8 cellular contexts compared by ENCODE assay signal in the genomic region with DNA sequence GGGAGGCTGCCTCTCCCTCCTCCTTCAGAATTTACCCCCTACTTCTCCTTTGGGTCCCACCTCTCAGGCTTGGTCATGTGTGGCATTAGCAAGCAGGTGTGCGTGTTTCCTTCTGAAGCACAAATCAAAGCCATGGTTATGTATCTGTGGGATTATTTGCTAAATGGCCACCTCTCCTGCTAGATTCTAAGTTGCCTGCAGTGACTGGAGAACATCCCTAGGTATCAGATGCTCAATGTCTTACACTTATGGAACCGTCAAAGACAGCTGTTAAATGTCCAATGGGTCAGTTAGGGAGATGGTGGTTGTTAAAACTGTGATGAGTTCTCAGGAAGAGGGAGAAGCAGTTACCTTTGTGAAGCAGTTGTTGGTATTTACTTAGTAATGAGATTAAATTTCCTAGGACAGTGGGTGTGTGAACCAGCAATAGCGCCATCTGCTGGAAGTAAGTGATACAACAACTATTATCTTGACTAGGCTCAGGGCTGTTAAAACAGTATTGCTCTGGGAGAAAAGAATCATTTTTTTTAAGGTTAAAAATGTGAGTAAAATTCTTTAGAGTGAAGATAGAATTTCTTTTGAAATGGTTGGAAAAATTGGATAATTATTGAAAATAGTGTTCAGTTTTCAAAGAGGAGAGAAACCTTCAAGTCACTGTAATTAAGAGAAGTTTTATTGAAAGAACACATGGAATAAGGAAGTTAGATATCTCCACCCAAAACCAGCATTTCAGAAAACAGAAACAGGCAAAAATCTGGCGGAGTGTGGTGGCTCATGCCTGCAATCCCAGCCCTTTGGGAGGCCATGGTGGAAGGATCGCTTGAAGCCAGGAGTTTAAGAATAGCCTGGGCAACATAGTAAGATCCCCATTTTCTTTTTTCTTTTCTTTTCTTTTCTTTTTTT.
DNase-seq lines count a peak whose midpoint lies in the region; ATAC-seq and TF ChIP-seq lines count a peak whose summit lies in the region.

No MANE protein-coding gene starts in this region.

- in situ Hi-C loops in brain microvascular endothelial cell (cut with HindIII; ENCODE audit: low pct_ligation_motif_present, low sequenced_read_pairs) = loop anchor here (25.0 kb wide), 1 partner anchor 230 kb away; a partner anchor contains a TSS

- H3K36me3 ChIP-seq in brain microvascular endothelial cell (replicated peaks) = no peaks in the 10 kb centered on the region
- H3K36me3 ChIP-seq in iPS DF 6.9 (ENCODE audit: control insufficient read depth, insufficient read depth, low read length) = no peaks in the 10 kb centered on the region

- no peaks in the 10 kb centered on the region for H3K9me3 ChIP-seq in iPS DF 6.9 (ENCODE audit: control insufficient read depth, insufficient read depth, low read length)

- peak; percentile 26 for DNase-seq in NCI-H187 treated with DMSO at 0.1 percent for 48 hours (lab: John Stamatoyannopoulos, UW)
- DNase-seq in NCI-H187 (lab: John Stamatoyannopoulos, UW) = no peak
- DNase-seq in HT1080 (ENCODE audit: low read depth) = peak; percentile 62
- DNase-seq in NOMO-1 treated with DMSO at 0.1 percent for 48 hours (lab: John Stamatoyannopoulos, UW; ENCODE audit: unreplicated experiment) = peak; percentile 52
- peak; percentile 46 for DNase-seq in brain microvascular endothelial cell
- DNase-seq in iPS DF 6.9 (ENCODE audit: low read depth, low spot score) = peak; percentile 64
- peak in 1 of 2 donors; percentile 51 for DNase-seq in stimulated activated effector memory CD8-positive, alpha-beta T cell treated with anti-CD3 and anti-CD28 coated beads, Interleukin-12 subunit alpha, Interleukin-12 subunit beta, amount 100 ng/mL, for 72 hours (ENCODE audit: low spot score in 2 of 2)

- no peaks in the 10 kb centered on the region for H3K36me3 Mint-ChIP-seq in stimulated activated effector memory CD8-positive, alpha-beta T cell treated with anti-CD3 and anti-CD28 coated beads, Interleukin-12 subunit alpha, Interleukin-12 subunit beta, amount 100 ng/mL, for 72 hours

- H3K27ac ChIP-seq in brain microvascular endothelial cell = no peak overlapping the region
- H3K27ac ChIP-seq in iPS DF 6.9 (ENCODE audit: low read length) = no peak overlapping the region

- no peaks in the 10 kb centered on the region for H3K27me3 ChIP-seq in brain microvascular endothelial cell (replicated peaks)
- H3K27me3 ChIP-seq in iPS DF 6.9 (ENCODE audit: control insufficient read depth, insufficient read depth, low read length) = no peaks in the 10 kb centered on the region

- no CpG with 5 or more reads among the region's 5 CpGs for WGBS in iPS DF 6.9 (ENCODE audit: insufficient coverage, insufficient read length)

- H3K9me3 Mint-ChIP-seq in stimulated activated effector memory CD8-positive, alpha-beta T cell treated with anti-CD3 and anti-CD28 coated beads, Interleukin-12 subunit alpha, Interleukin-12 subunit beta, amount 100 ng/mL, for 72 hours = no peaks in the 10 kb centered on the region

- H3K4me3 ChIP-seq in brain microvascular endothelial cell (ENCODE audit: low read depth, low read length) (no peak overlapping the region), iPS DF 6.9 (ENCODE audit: low read length) (no peak overlapping the region)

- no peaks in the 10 kb centered on the region for H3K4me1 ChIP-seq in iPS DF 6.9 (ENCODE audit: control insufficient read depth, insufficient read depth, low read length)

- H3K4me3 Mint-ChIP-seq in stimulated activated effector memory CD8-positive, alpha-beta T cell treated with anti-CD3 and anti-CD28 coated beads, Interleukin-12 subunit alpha, Interleukin-12 subunit beta, amount 100 ng/mL, for 72 hours = no peak overlapping the region

- H3K27ac Mint-ChIP-seq in stimulated activated effector memory CD8-positive, alpha-beta T cell treated with anti-CD3 and anti-CD28 coated beads, Interleukin-12 subunit alpha, Interleukin-12 subunit beta, amount 100 ng/mL, for 72 hours = peak overlapping the region; percentile 16

- peaks cover 45% of the 10 kb centered on the region for H3K4me1 Mint-ChIP-seq in stimulated activated effector memory CD8-positive, alpha-beta T cell treated with anti-CD3 and anti-CD28 coated beads, Interleukin-12 subunit alpha, Interleukin-12 subunit beta, amount 100 ng/mL, for 72 hours

- ATAC-seq in GM19468 (IDR thresholded peaks at IDR 0.05; ENCODE audit: extremely low read depth, unreplicated experiment) = peak; percentile 77
- ATAC-seq in stimulated activated effector memory CD8-positive, alpha-beta T cell treated with anti-CD3 and anti-CD28 coated beads, Interleukin-12 subunit alpha, Interleukin-12 subunit beta, amount 100 ng/mL, for 72 hours = peak; percentile 69

- TF ChIP-seq CTCF in brain microvascular endothelial cell (IDR thresholded peaks at IDR 0.05; ENCODE audit: low read depth, low read length, missing control alignments) = peak; percentile 69

Comparison
In these comparisons a context has a peak if more than half of its experiments do, and no peak if none do; other contexts are left out.
1. DNase-seq: peak in NCI-H187 treated with DMSO at 0.1 percent for 48 hours (single experiment), HT1080 (single experiment), NOMO-1 treated with DMSO at 0.1 percent for 48 hours (single experiment), brain microvascular endothelial cell (single experiment) and iPS DF 6.9 (single experiment); none in NCI-H187 (0 of 2).